ENCODE assay signal across 8 cellular contexts in the genomic region with DNA sequence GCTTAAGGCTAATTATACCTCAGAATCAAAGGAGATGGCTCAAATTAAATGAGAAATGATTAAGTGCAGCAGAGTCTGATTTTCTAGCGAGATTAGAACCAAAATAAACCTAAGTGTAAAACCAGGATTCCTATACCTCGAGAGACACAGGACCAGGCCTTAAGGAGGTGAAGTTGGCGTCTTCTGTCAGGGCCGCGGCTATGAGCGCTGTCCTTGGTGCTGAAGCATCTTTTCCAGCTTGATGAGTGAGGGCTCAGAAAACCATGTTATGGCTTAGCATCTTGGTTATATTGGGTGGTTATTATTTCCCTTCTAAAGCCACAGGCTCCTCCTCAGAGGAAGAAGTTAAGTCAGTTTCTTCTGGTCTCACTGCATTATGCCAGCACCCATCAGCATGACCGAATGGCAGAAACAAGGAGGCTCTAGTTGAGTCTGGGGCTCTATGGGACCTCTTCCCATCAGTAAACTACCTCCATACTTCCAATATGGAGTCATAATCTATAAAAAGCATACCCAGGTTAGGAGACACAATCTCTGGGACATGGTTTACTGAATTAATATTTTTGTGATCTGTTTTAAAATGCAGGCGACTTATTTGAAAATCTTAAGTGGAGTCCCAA.
A peak's percentile ranks its signal among the peaks of the same experiment; 100 is the strongest.
DNase-seq lines count a peak whose midpoint lies in the region; ATAC-seq and TF ChIP-seq lines count a peak whose summit lies in the region.
"Had no signal": no experiment of that assay in that cellular context is flagged by ENCODE, and none has a peak within 500 bp of the region (broad histone marks: within the 10 kb centered on the region; RNA-seq: fewer than 3 reads in every experiment).

No MANE protein-coding gene starts in this region.

- intact Hi-C loops in body of pancreas (cut with DNase I) = no loop called here

- H3K27me3 ChIP-seq in body of pancreas = no peaks in the 10 kb centered on the region

- no peak overlapping the region for H3K27ac ChIP-seq in body of pancreas
- H3K27ac ChIP-seq: lower lobe of right lung had no signal

- no peak overlapping the region for H3K4me3 ChIP-seq in body of pancreas
- H3K4me3 ChIP-seq: lower lobe of right lung had no signal

- peak; percentile 10 for DNase-seq in GOT3 (lab: John Stamatoyannopoulos, UW)
- DNase-seq in MV-4-11 (lab: John Stamatoyannopoulos, UW) = peak; percentile 31
- DNase-seq in body of pancreas = peak; percentile 15 to 47 (median 34)
- DNase-seq in mucosa of gallbladder (ENCODE audit: low spot score) = peak; percentile 59
- no peak for DNase-seq in NCI-H1436 (lab: John Stamatoyannopoulos, UW)
- DNase-seq: lower lobe of right lung had no signal

- no peaks in the 10 kb centered on the region for H3K4me1 ChIP-seq in body of pancreas
- H3K4me1 ChIP-seq: lower lobe of right lung had no signal

- H3K9me3 ChIP-seq in body of pancreas = no peaks in the 10 kb centered on the region
- H3K9me3 ChIP-seq: lower lobe of right lung had no signal

- H3K36me3 ChIP-seq in body of pancreas (replicated peaks in 1 of 2; ENCODE audit: insufficient read depth in 1 of 2, low read depth in 2 of 2) = no peaks in the 10 kb centered on the region
- H3K36me3 ChIP-seq: lower lobe of right lung had no signal

- TF ChIP-seq POLR2A in body of pancreas (IDR thresholded peaks at IDR 0.05) = no peak

- 31 to 34% methylated on average over 8 of the region's 8 CpGs for WGBS in body of pancreas, 2 donors

- no peak for TF ChIP-seq CTCF in body of pancreas (IDR thresholded peaks at IDR 0.05)

- ATAC-seq in body of pancreas = no peak
- no peak for ATAC-seq in GM19351 (IDR thresholded peaks at IDR 0.05; ENCODE audit: unreplicated experiment)
- no peak for ATAC-seq in GM19455 (IDR thresholded peaks at IDR 0.05; ENCODE audit: unreplicated experiment)
- ATAC-seq: lower lobe of right lung had no signal
